In genomic region chr4:156677136-156677535, GRCh38 we compare ENCODE assay signal across 1 cellular context.
TF ChIP-seq lines count a peak whose summit lies in the region.

No MANE protein-coding gene starts in this region.

TF ChIP-seq in HCT116, 20 proteins besides CTCF, POLR2A, EP300 and RAD21 (continued from another document):
- TF ChIP-seq, protein P1, sequence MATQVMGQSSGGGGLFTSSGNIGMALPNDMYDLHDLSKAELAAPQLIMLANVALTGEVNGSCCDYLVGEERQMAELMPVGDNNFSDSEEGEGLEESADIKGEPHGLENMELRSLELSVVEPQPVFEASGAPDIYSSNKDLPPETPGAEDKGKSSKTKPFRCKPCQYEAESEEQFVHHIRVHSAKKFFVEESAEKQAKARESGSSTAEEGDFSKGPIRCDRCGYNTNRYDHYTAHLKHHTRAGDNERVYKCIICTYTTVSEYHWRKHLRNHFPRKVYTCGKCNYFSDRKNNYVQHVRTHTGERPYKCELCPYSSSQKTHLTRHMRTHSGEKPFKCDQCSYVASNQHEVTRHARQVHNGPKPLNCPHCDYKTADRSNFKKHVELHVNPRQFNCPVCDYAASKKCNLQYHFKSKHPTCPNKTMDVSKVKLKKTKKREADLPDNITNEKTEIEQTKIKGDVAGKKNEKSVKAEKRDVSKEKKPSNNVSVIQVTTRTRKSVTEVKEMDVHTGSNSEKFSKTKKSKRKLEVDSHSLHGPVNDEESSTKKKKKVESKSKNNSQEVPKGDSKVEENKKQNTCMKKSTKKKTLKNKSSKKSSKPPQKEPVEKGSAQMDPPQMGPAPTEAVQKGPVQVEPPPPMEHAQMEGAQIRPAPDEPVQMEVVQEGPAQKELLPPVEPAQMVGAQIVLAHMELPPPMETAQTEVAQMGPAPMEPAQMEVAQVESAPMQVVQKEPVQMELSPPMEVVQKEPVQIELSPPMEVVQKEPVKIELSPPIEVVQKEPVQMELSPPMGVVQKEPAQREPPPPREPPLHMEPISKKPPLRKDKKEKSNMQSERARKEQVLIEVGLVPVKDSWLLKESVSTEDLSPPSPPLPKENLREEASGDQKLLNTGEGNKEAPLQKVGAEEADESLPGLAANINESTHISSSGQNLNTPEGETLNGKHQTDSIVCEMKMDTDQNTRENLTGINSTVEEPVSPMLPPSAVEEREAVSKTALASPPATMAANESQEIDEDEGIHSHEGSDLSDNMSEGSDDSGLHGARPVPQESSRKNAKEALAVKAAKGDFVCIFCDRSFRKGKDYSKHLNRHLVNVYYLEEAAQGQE (IDR thresholded peaks at IDR 0.05; ENCODE audit: low read depth): no peak
TF ChIP-seq in HCT116: peak in this region for 6.
